8 cellular contexts compared by ENCODE assay signal in the genomic region with DNA sequence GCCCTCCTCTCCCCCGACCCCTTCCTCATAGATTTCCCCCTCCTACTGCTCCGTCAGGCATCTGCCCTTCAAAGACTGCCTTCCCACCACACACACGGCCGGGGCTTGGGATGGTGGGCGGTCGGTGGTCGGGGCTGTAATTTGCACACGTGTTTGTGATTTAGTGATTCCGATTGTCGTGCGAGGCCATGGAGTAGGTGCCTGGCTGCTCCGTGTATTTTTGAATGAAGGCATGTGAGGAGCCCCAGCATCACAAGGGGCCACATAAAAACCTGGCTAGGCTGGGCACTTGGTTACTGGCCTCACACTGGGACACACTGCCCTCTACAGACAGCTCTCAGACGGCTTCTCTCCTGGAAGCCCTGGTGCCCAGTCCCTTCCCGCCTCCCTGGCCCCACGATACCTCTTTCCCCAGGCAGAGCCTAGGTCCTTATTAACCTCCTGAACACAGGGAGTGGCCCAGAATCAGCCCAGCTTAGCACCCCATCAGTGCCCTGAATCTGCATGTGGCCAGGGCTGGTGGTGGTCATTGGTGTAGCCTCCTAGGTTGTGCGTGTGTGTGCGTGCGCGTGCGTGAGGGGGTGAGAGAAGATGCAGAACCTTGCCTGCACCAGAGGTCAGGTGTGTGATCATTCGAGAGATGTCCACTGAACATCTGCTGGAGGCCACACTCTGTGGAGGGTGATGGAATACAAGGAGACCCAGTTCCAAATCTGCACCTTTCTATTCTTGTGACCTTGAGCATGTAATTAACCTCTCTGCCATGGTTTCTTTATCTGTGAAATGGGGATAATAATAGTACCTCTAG. TPM values are rescaled to one million over a fixed set of nuclear protein-coding genes. Genes with fewer than 3 reads are reported as not detected.
DNase-seq lines count a peak whose midpoint lies in the region; ATAC-seq and FAIRE-seq lines count a peak whose summit lies in the region.

No MANE protein-coding gene starts in this region.

- H3K9me3 ChIP-seq in CD8-positive, alpha-beta memory T cell (ENCODE audit: low read length) = no peaks in the 10 kb centered on the region
- H3K9me3 ChIP-seq in esophagus (ENCODE audit: control insufficient read depth in 2 of 2, insufficient read depth in 1 of 2, low read depth in 1 of 2, low read length in 1 of 2) = no peaks in the 10 kb centered on the region

- H3K27ac Mint-ChIP-seq in CD8-positive, alpha-beta memory T cell = peak overlapping the region; percentile 80 to 100 (median 93)

- DNase-seq in CD8-positive, alpha-beta memory T cell = peak; percentile 40 to 70 (median 44)
- DNase-seq in HTR-8/SVneo (ENCODE audit: insufficient read length, low spot score) (peak; percentile 87), NOMO-1 (lab: John Stamatoyannopoulos, UW; ENCODE audit: unreplicated experiment in 2 of 2) (peak; percentile 73 to 81), activated T-cell treated with anti-CD3 and anti-CD28 coated beads for 24 hours (ENCODE audit: low read depth) (peak; percentile 46), middle frontal gyrus (ENCODE audit: extremely low spot score, low spot score) (peak; percentile 47)
- peak; percentile 73 for DNase-seq in stimulated activated naive CD8-positive, alpha-beta T cell treated with anti-CD3 and anti-CD28 coated beads, Interleukin-15, Interleukin-2, amounts not matched to agents 100 U/mL and 50 U/mL, for 24 hours

- H3K4me1 Mint-ChIP-seq in CD8-positive, alpha-beta memory T cell = peaks cover 42 to 58% (median 42%) of the 10 kb centered on the region in 3 donors

- peak; percentile 9 for ATAC-seq in stimulated activated naive CD8-positive, alpha-beta T cell treated with anti-CD3 and anti-CD28 coated beads, Interleukin-15, Interleukin-2, amounts not matched to agents 100 U/mL and 50 U/mL, for 24 hours
- ATAC-seq in GM18498 (IDR thresholded peaks at IDR 0.05; ENCODE audit: unreplicated experiment) = no peak

- no peaks in the 10 kb centered on the region for H3K36me3 ChIP-seq in CD8-positive, alpha-beta memory T cell (ENCODE audit: insufficient read depth, low read length)
- no peaks in the 10 kb centered on the region for H3K36me3 ChIP-seq in esophagus (ENCODE audit: control insufficient read depth in 2 of 2, insufficient read depth in 2 of 2, low read length in 1 of 2)

- peak overlapping the region; percentile 81 for H3K4me3 ChIP-seq in CD8-positive, alpha-beta memory T cell (ENCODE audit: low read length)
- peak overlapping the region; percentile 65 to 73 for H3K4me3 ChIP-seq in esophagus (ENCODE audit: low read depth in 1 of 2, low read length in 2 of 2)

- POLR2A ChIA-PET in CD8-positive, alpha-beta memory T cell (lab: Charles Lee) = interaction anchor here (1.7 to 3.9 kb wide), 2 partner anchors 24 to 102 kb away, joined by 4 to 38 read pairs; no protein-coding TSS in a partner anchor

- H3K36me3 Mint-ChIP-seq in CD8-positive, alpha-beta memory T cell = peaks cover 0 to 16% (median 2%) of the 10 kb centered on the region in 3 donors

- H3K27ac ChIP-seq in CD8-positive, alpha-beta memory T cell (ENCODE audit: low read depth, low read length) = peak overlapping the region; percentile 80
- peak overlapping the region; percentile 93 for H3K27ac ChIP-seq in esophagus (ENCODE audit: low read depth in 2 of 2, low read length in 1 of 2)

- H3K4me3 Mint-ChIP-seq in CD8-positive, alpha-beta memory T cell = peak overlapping the region; percentile 95 to 100 (median 97)

- peaks cover 0 to 3% of the 10 kb centered on the region in 2 donors for H3K27me3 Mint-ChIP-seq in CD8-positive, alpha-beta memory T cell

- H3K27me3 ChIP-seq in CD8-positive, alpha-beta memory T cell (ENCODE audit: insufficient read depth, low read length, poor library complexity, severe bottlenecking) = no peaks in the 10 kb centered on the region
- H3K27me3 ChIP-seq in esophagus (ENCODE audit: control insufficient read depth in 1 of 2, insufficient read depth in 2 of 2, low read length in 2 of 2) = no peaks in the 10 kb centered on the region

- WGBS in esophagus, 2 donors = 24 to 26% methylated on average over 21 of the region's 21 CpGs

- peak; percentile 55 for FAIRE-seq in HTR-8/SVneo (lab: Jason Lieb, UNC)

- CTCF ChIA-PET in CD8-positive, alpha-beta memory T cell (lab: Charles Lee) = interaction anchor here (0.5 to 5.9 kb wide), 22 partner anchors 9 to 330 kb away, joined by 3 to 46 read pairs (median 4); partner anchors contain the start of genes PRM2 and TNP2

- H3K4me1 ChIP-seq in CD8-positive, alpha-beta memory T cell (ENCODE audit: insufficient read depth, low read length) = peaks cover 47% of the 10 kb centered on the region
- peaks cover 0 to 21% of the 10 kb centered on the region in 2 donors for H3K4me1 ChIP-seq in esophagus (ENCODE audit: control insufficient read depth in 2 of 2, insufficient read depth in 2 of 2, low read length in 1 of 2)

- no peaks in the 10 kb centered on the region for H3K9me3 Mint-ChIP-seq in CD8-positive, alpha-beta memory T cell

RNA-seq across cellular contexts. Expression of gene SOCS1, which starts 1.3 kb away (rescaled TPM):
- total RNA-seq in CD8-positive, alpha-beta memory T cell = 100 to 1,000 TPM; 128 to 144 TPM
- 17.1 TPM for polyA plus RNA-seq in CD8-positive, alpha-beta memory T cell
- 1 to 10 TPM; 1.9 to 2.8 TPM for polyA plus RNA-seq in esophagus

RNA-seq across cellular contexts. Expression of gene TNP2, which starts 11.8 kb away (rescaled TPM):
- not detected for total RNA-seq in CD8-positive, alpha-beta memory T cell
- not detected for polyA plus RNA-seq in CD8-positive, alpha-beta memory T cell
- polyA plus RNA-seq in esophagus = not detected

RNA-seq across cellular contexts. Expression of gene PRM3, which starts 16.1 kb away (rescaled TPM):
- not detected for total RNA-seq in CD8-positive, alpha-beta memory T cell
- polyA plus RNA-seq in CD8-positive, alpha-beta memory T cell = not detected
- not detected for polyA plus RNA-seq in esophagus

RNA-seq across cellular contexts. Expression of gene PRM2, which starts 18.9 kb away (rescaled TPM):
- total RNA-seq in CD8-positive, alpha-beta memory T cell = not detected
- not detected for polyA plus RNA-seq in CD8-positive, alpha-beta memory T cell
- polyA plus RNA-seq in esophagus = not detected

RNA-seq across cellular contexts. Expression of gene PRM1, which starts 23.8 kb away (rescaled TPM):
- not detected for total RNA-seq in CD8-positive, alpha-beta memory T cell
- polyA plus RNA-seq in CD8-positive, alpha-beta memory T cell = not detected
- polyA plus RNA-seq in esophagus = not detected
